13 cellular contexts compared by ENCODE assay signal in the genomic region with DNA sequence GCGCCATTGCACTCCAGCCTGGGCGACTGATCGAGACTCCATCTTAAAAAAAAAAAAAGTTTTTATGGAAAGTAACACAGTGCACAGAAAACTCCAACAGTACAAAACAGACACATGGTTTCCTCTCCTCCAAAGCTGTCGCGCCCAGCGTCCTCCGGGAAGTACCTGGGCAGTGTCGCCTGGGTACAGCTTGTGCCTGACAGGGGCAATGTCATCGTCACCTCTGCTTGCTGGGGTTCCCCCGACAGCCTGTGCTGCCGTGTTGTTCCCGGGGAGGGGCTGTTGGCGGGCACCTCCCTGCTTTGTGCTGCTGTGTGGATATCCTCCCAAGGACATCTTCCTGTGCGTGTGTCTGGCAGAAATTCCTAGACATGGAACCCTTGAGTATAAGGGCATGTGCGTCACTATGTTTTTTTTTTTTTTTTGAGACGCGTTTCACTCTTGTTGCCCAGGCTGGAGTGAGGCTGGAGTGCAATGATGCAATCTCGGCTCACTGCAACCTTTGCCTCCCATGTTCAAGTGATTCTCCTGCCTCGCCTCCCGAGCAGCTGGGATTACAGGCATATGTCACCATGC. TPM values are rescaled to one million over a fixed set of nuclear protein-coding genes. Genes with fewer than 3 reads are reported as not detected.
A peak's percentile ranks its signal among the peaks of the same experiment; 100 is the strongest.
DNase-seq lines count a peak whose midpoint lies in the region; ATAC-seq and TF ChIP-seq lines count a peak whose summit lies in the region.
"Had no signal": no experiment of that assay in that cellular context is flagged by ENCODE, and none has a peak within 500 bp of the region (broad histone marks: within the 10 kb centered on the region; RNA-seq: fewer than 3 reads in every experiment).

No MANE protein-coding gene starts in this region.

- CTCF ChIA-PET in OCI-LY7 (lab: Charles Lee; ENCODE audit: unreplicated experiment) = no interaction called here

- ATAC-seq in sciatic nerve (peak; percentile 49), HG02885 (IDR thresholded peaks at IDR 0.05; ENCODE audit: poor library complexity, unreplicated experiment) (no peak)

- peaks cover 4% of the 10 kb centered on the region for H3K4me1 ChIP-seq in OCI-LY7 (ENCODE audit: insufficient read depth, low read length, poor library complexity, severe bottlenecking)

- no peak overlapping the region for H2AFZ ChIP-seq in OCI-LY7 (ENCODE audit: low read length)

- no peak for TF ChIP-seq CTCF in VCaP (conservative IDR thresholded peaks at IDR 0.05)
- no peak for TF ChIP-seq CTCF in OCI-LY7 (conservative IDR thresholded peaks at IDR 0.05; ENCODE audit: low read length)

- H3K9me2 ChIP-seq in OCI-LY7 (ENCODE audit: insufficient read depth, low read length) = no peaks in the 10 kb centered on the region

- no peak overlapping the region for H3K4me3 Mint-ChIP-seq in activated T-helper 1 cell treated with anti-CD3 and anti-CD28 coated beads, Interleukin-12 subunit alpha, Interleukin-12 subunit beta, Interleukin-2, Interleukin-4 antibody, amounts not matched to agents 30 ng/mL and 10 ng/mL and 1 ng/mL, durations not matched to agents 14 hours and 24 hours and 36 hours

- H3K27ac Mint-ChIP-seq in activated T-helper 1 cell treated with anti-CD3 and anti-CD28 coated beads, Interleukin-12 subunit alpha, Interleukin-12 subunit beta, Interleukin-2, Interleukin-4 antibody, amounts not matched to agents 30 ng/mL and 10 ng/mL and 1 ng/mL, durations not matched to agents 14 hours and 24 hours and 36 hours = no peak overlapping the region

- H4K20me1 ChIP-seq in OCI-LY7 (ENCODE audit: insufficient read depth, low read length) = no peaks in the 10 kb centered on the region

- H3K4me1 Mint-ChIP-seq in activated T-helper 1 cell treated with anti-CD3 and anti-CD28 coated beads, Interleukin-12 subunit alpha, Interleukin-12 subunit beta, Interleukin-2, Interleukin-4 antibody, amounts not matched to agents 30 ng/mL and 10 ng/mL and 1 ng/mL, durations not matched to agents 14 hours and 24 hours and 36 hours (ENCODE audit: low read depth) = no peaks in the 10 kb centered on the region

- H3K27me3 Mint-ChIP-seq in activated T-helper 1 cell treated with anti-CD3 and anti-CD28 coated beads, Interleukin-12 subunit alpha, Interleukin-12 subunit beta, Interleukin-2, Interleukin-4 antibody, amounts not matched to agents 30 ng/mL and 10 ng/mL and 1 ng/mL, durations not matched to agents 14 hours and 24 hours and 36 hours (ENCODE audit: insufficient read depth) = no peaks in the 10 kb centered on the region

- intact Hi-C loops in cardiac septum (cut with DNase I) (no loop called here), sciatic nerve (cut with DNase I) (no loop called here), OCI-LY7 (cut with micrococcal nuclease; ENCODE audit: unreplicated experiment) (no loop called here)
- intact Hi-C loops in activated T-helper 1 cell treated with anti-CD3 and anti-CD28 coated beads, Interleukin-12 subunit alpha, Interleukin-12 subunit beta, Interleukin-2, Interleukin-4 antibody, amounts not matched to agents 30 ng/mL and 10 ng/mL and 1 ng/mL, durations not matched to agents 14 hours and 24 hours and 36 hours (cut with micrococcal nuclease) = no loop called here

- POLR2A ChIA-PET in OCI-LY7 (lab: Charles Lee) = interaction anchor here (0.7 to 1.2 kb wide), 2 partner anchors 15 to 70 kb away, joined by 3 to 6 read pairs; no protein-coding TSS in a partner anchor

- BruUV-seq in OCI-LY7 (replicated peaks; lab: Mats Ljungman, UMichigan) = no TSS peak

- H3K36me3 ChIP-seq in OCI-LY7 (ENCODE audit: insufficient read depth, low read length) = peaks cover under 1% of the 10 kb centered on the region; the same call in 1 of the 2 replicates
- H3K36me3 ChIP-seq: breast epithelium had no signal

- H3K79me2 ChIP-seq in OCI-LY7 (ENCODE audit: insufficient read depth, low read depth, low read length) = no peaks in the 10 kb centered on the region

- peaks cover 7% of the 10 kb centered on the region for H3K36me3 Mint-ChIP-seq in activated T-helper 1 cell treated with anti-CD3 and anti-CD28 coated beads, Interleukin-12 subunit alpha, Interleukin-12 subunit beta, Interleukin-2, Interleukin-4 antibody, amounts not matched to agents 30 ng/mL and 10 ng/mL and 1 ng/mL, durations not matched to agents 14 hours and 24 hours and 36 hours (ENCODE audit: low read depth)

- peaks cover 15% of the 10 kb centered on the region for H3K9me3 Mint-ChIP-seq in activated T-helper 1 cell treated with anti-CD3 and anti-CD28 coated beads, Interleukin-12 subunit alpha, Interleukin-12 subunit beta, Interleukin-2, Interleukin-4 antibody, amounts not matched to agents 30 ng/mL and 10 ng/mL and 1 ng/mL, durations not matched to agents 14 hours and 24 hours and 36 hours

- peaks cover 11% of the 10 kb centered on the region; the same call in 1 of the 2 replicates for H3K9me3 ChIP-seq in OCI-LY7 (ENCODE audit: low read length)

- H3K4me3 ChIP-seq in OCI-LY7 (ENCODE audit: low read depth, low read length, poor library complexity, severe bottlenecking) = no peak overlapping the region

- DNase-seq in GM04503 (ENCODE audit: low read depth) = peak; percentile 51
- peak; percentile 83 for DNase-seq in cardiac septum (ENCODE audit: low spot score)
- DNase-seq in sciatic nerve (ENCODE audit: low spot score) = no peak
- DNase-seq in OCI-LY7 (ENCODE audit: low spot score) = no peak
- DNase-seq in NCI-H1105 (lab: John Stamatoyannopoulos, UW) = no peak
- DNase-seq in activated T-helper 1 cell treated with anti-CD3 and anti-CD28 coated beads, Interleukin-12 subunit alpha, Interleukin-12 subunit beta, Interleukin-2, Interleukin-4 antibody, amounts not matched to agents 30 ng/mL and 10 ng/mL and 1 ng/mL, durations not matched to agents 14 hours and 24 hours and 36 hours (ENCODE audit: low spot score) = no peak
- DNase-seq: HCEC 1CT; NCI-H2171; stimulated activated CD8-positive, alpha-beta memory T cell treated with anti-CD3 and anti-CD28 coated beads, Interleukin-4, amount 100 ng/mL, for 48 hours had no signal

- no peak overlapping the region for H3K4me2 ChIP-seq in OCI-LY7 (ENCODE audit: low read length)

- H3K27ac ChIP-seq in VCaP = 0 out of 2 replicates have a peak overlapping the region, but pooled peaks have one; percentile 19
- H3K27ac ChIP-seq in OCI-LY7 (ENCODE audit: low read depth, low read length, poor library complexity, severe bottlenecking) = no peak overlapping the region
- H3K27ac ChIP-seq: HL-60 had no signal

RNA-seq across cellular contexts. Expression of gene F2RL3, which starts 2.4 kb away (rescaled TPM):
- total RNA-seq in cardiac septum = 0.70 TPM
- 2.5 TPM for total RNA-seq in sciatic nerve
- total RNA-seq in OCI-LY7 (2014; rRNA removed; shearing (Covaris generic)) = not detected in 2 replicates
- 0.10 TPM in 1 of 2 replicates, not detected in the other for total RNA-seq in OCI-LY7 (2022)
- total RNA-seq in activated T-helper 1 cell treated with anti-CD3 and anti-CD28 coated beads, Interleukin-12 subunit alpha, Interleukin-12 subunit beta, Interleukin-2, Interleukin-4 antibody, amounts not matched to agents 30 ng/mL and 10 ng/mL and 1 ng/mL, durations not matched to agents 14 hours and 24 hours and 36 hours = not detected in 2 replicates

RNA-seq across cellular contexts. Expression of gene SIN3B, which starts 57.2 kb away (rescaled TPM):
- total RNA-seq in cardiac septum (31.7 TPM), sciatic nerve (84.8 TPM), OCI-LY7 (2022) (44.7 and 45.4 TPM in 2 replicates)
- total RNA-seq in OCI-LY7 (2014; rRNA removed; shearing (Covaris generic)) = 19.4 and 21.4 TPM in 2 replicates
- total RNA-seq in activated T-helper 1 cell treated with anti-CD3 and anti-CD28 coated beads, Interleukin-12 subunit alpha, Interleukin-12 subunit beta, Interleukin-2, Interleukin-4 antibody, amounts not matched to agents 30 ng/mL and 10 ng/mL and 1 ng/mL, durations not matched to agents 14 hours and 24 hours and 36 hours = 44.6 and 45.1 TPM in 2 replicates

Comparison
In these comparisons a context has a peak if more than half of its experiments do, and no peak if none do; other contexts are left out.
1. DNase-seq: peak in GM04503 (single experiment) and cardiac septum (single experiment); none in sciatic nerve (single experiment), OCI-LY7 (single experiment), NCI-H1105 (single experiment) and activated T-helper 1 cell treated with anti-CD3 and anti-CD28 coated beads, Interleukin-12 subunit alpha, Interleukin-12 subunit beta, Interleukin-2, Interleukin-4 antibody, amounts not matched to agents 30 ng/mL and 10 ng/mL and 1 ng/mL, durations not matched to agents 14 hours and 24 hours and 36 hours (single experiment).